10 cellular contexts compared by ENCODE assay signal in the genomic region with DNA sequence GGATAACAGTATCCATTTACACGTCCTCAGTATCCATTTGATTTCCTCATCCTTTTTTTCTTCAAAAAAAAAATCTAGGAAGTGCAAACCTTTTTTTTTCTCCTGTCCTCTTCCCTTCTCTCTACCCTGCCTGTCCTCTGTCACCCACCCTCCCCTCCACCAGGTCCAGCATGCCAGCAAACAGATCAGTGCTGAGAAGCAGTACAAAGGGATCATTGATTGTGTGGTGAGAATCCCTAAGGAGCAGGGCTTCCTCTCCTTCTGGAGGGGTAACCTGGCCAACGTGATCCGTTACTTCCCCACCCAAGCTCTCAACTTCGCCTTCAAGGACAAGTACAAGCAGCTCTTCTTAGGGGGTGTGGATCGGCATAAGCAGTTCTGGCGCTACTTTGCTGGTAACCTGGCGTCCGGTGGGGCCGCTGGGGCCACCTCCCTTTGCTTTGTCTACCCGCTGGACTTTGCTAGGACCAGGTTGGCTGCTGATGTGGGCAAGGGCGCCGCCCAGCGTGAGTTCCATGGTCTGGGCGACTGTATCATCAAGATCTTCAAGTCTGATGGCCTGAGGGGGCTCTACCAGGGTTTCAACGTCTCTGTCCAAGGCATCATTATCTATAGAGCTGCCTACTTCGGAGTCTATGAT. TPM values are rescaled to one million over a fixed set of nuclear protein-coding genes. Genes with fewer than 3 reads are reported as not detected.
DNase-seq lines count a peak whose midpoint lies in the region; ATAC-seq, FAIRE-seq and TF ChIP-seq lines count a peak whose summit lies in the region.
"Had no signal": no experiment of that assay in that cellular context is flagged by ENCODE, and none has a peak within 500 bp of the region (broad histone marks: within the 10 kb centered on the region; RNA-seq: fewer than 3 reads in every experiment).

No MANE protein-coding gene starts in this region.

- H3K36me3 ChIP-seq in endocrine pancreas (ENCODE audit: control insufficient read depth, insufficient read depth, low read length) (no peaks in the 10 kb centered on the region), neural progenitor cell (peaks cover 6% of the 10 kb centered on the region)
- H3K36me3 ChIP-seq: SJSA1 had no signal

- peaks cover 25% of the 10 kb centered on the region for H3F3A ChIP-seq in neural progenitor cell (ENCODE audit: low read depth)

- H3K9me3 ChIP-seq in A549 = no peaks in the 10 kb centered on the region
- H3K9me3 ChIP-seq in endocrine pancreas (ENCODE audit: control insufficient read depth, low read length) = no peaks in the 10 kb centered on the region
- H3K9me3 ChIP-seq in neural progenitor cell (ENCODE audit: low read depth) = no peaks in the 10 kb centered on the region
- H3K9me3 ChIP-seq: SJSA1 had no signal

- FAIRE-seq in A549 (lab: Jason Lieb, UNC) (no peak), H54 (lab: Jason Lieb, UNC) (no peak)

- TF ChIP-seq CTCF in A549 (IDR thresholded peaks at IDR 0.05) (no peak), neural progenitor cell (IDR thresholded peaks at IDR 0.05) (no peak)

- H3K4me3 ChIP-seq in A549 (no peak overlapping the region), endocrine pancreas (ENCODE audit: control insufficient read depth, insufficient read depth, low read length) (peak overlapping the region; percentile 94), neural progenitor cell (peak overlapping the region; percentile 86)

- no peak for TF ChIP-seq POLR2A in A549 (IDR thresholded peaks at IDR 0.05; ENCODE audit: low read length)
- TF ChIP-seq POLR2A in H54 (IDR thresholded peaks at IDR 0.05; ENCODE audit: low read depth, low read length) = no peak

- peak overlapping the region; percentile 98; the same call in 2 of the 3 replicates for H3K4me2 ChIP-seq in A549
- H3K4me2 ChIP-seq in neural progenitor cell = peak overlapping the region; percentile 99

- H3K27me3 Mint-ChIP-seq in IgD-negative memory B cell (no peaks in the 10 kb centered on the region), neural progenitor cell (ENCODE audit: insufficient read depth, low read depth) (peaks cover 4% of the 10 kb centered on the region)

- CTCF ChIA-PET in A549 (lab: Yijun Ruan, JAX) = interaction anchor here (1.0 to 2.3 kb wide), 3 partner anchors 16 to 399 kb away, joined by 3 to 13 read pairs (median 3); no protein-coding TSS in a partner anchor

- H3K4me1 Mint-ChIP-seq in IgD-negative memory B cell (peaks cover 5 to 13% (median 6%) of the 10 kb centered on the region in 3 donors), neural progenitor cell (peaks cover 19% of the 10 kb centered on the region)

- peak overlapping the region; percentile 30 to 92 (median 65) for H3K4me3 Mint-ChIP-seq in IgD-negative memory B cell
- peak overlapping the region; percentile 75 for H3K4me3 Mint-ChIP-seq in neural progenitor cell

- H3K27me3 ChIP-seq in endocrine pancreas (ENCODE audit: control insufficient read depth, insufficient read depth, low read length) = no peaks in the 10 kb centered on the region
- peaks cover 7% of the 10 kb centered on the region for H3K27me3 ChIP-seq in neural progenitor cell

- H3K9ac ChIP-seq in endocrine pancreas (ENCODE audit: control insufficient read depth, insufficient read depth, low read length) (peak overlapping the region; percentile 38), neural progenitor cell (no peak overlapping the region)

- no peak for TF ChIP-seq EP300 in A549 (IDR thresholded peaks at IDR 0.05)

- DNase-seq in A549 (ENCODE audit: low read depth in 1 of 2, low spot score in 1 of 2) (no peak), neural progenitor cell (ENCODE audit: low spot score) (no peak), COR-L47 (lab: John Stamatoyannopoulos, UW) (no peak), H54 (ENCODE audit: insufficient read length, low spot score) (no peak)
- DNase-seq in stimulated activated CD4-positive, alpha-beta T cell treated with anti-CD3 and anti-CD28 coated beads, Interleukin-2, amount 100 ng/mL, for 48 hours = no peak
- DNase-seq: MV-4-11 had no signal

- peak overlapping the region in 2 of 3 donors; percentile 54 to 67 for H3K27ac Mint-ChIP-seq in IgD-negative memory B cell
- no peak overlapping the region for H3K27ac Mint-ChIP-seq in neural progenitor cell

- no peak overlapping the region for H2AFZ ChIP-seq in neural progenitor cell (replicated peaks)

- POLR2A ChIA-PET in A549 (lab: Yijun Ruan, JAX) = no interaction called here

- H3K79me2 ChIP-seq in neural progenitor cell (ENCODE audit: low read depth) = peaks cover 15% of the 10 kb centered on the region

- TF ChIP-seq RAD21 in A549 (conservative IDR thresholded peaks at IDR 0.05 in 1 of 2, IDR thresholded peaks at IDR 0.05 in 1 of 2) = no peak

- no peaks in the 10 kb centered on the region for H3K9me3 Mint-ChIP-seq in IgD-negative memory B cell
- no peaks in the 10 kb centered on the region for H3K9me3 Mint-ChIP-seq in neural progenitor cell

- peaks cover 8% of the 10 kb centered on the region; the same call in 1 of the 3 replicates for H3K4me1 ChIP-seq in A549
- H3K4me1 ChIP-seq in endocrine pancreas (ENCODE audit: control insufficient read depth, insufficient read depth, low read length) = peaks cover 8% of the 10 kb centered on the region
- peaks cover 15% of the 10 kb centered on the region for H3K4me1 ChIP-seq in neural progenitor cell

- WGBS in A549 (ENCODE audit: missing lambda C conversion rate) = 92% methylated on average over 11 of the region's 16 CpGs

- H3K36me3 Mint-ChIP-seq in IgD-negative memory B cell = peaks cover 2% of the 10 kb centered on the region
- peaks cover 12% of the 10 kb centered on the region for H3K36me3 Mint-ChIP-seq in neural progenitor cell

- peaks cover 29% of the 10 kb centered on the region for H4K20me1 ChIP-seq in neural progenitor cell (ENCODE audit: low read depth)

- H3K27ac ChIP-seq in A549 (no peak overlapping the region), neural progenitor cell (no peak overlapping the region)
- H3K27ac ChIP-seq: SJSA1 had no signal

- no peak for ATAC-seq in A549
- ATAC-seq in GM21515 (IDR thresholded peaks at IDR 0.05; ENCODE audit: unreplicated experiment) = no peak

TF ChIP-seq in A549, 52 proteins besides CTCF, POLR2A, EP300 and RAD21:
- TF ChIP-seq, protein P1, sequence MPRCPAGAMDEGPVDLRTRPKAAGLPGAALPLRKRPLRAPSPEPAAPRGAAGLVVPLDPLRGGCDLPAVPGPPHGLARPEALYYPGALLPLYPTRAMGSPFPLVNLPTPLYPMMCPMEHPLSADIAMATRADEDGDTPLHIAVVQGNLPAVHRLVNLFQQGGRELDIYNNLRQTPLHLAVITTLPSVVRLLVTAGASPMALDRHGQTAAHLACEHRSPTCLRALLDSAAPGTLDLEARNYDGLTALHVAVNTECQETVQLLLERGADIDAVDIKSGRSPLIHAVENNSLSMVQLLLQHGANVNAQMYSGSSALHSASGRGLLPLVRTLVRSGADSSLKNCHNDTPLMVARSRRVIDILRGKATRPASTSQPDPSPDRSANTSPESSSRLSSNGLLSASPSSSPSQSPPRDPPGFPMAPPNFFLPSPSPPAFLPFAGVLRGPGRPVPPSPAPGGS (IDR thresholded peaks at IDR 0.05) = no peak
- TF ChIP-seq GATA3 (IDR thresholded peaks at IDR 0.05; ENCODE audit: borderline replicate concordance) (no peak), TP53 (CRISPR knock-in tag; IDR thresholded peaks at IDR 0.05) (no peak), MAFK (IDR thresholded peaks at IDR 0.05; ENCODE audit: partially characterized antibody) (no peak), FOSB (CRISPR knock-in tag; IDR thresholded peaks at IDR 0.05) (no peak), RNF2 (IDR thresholded peaks at IDR 0.05; ENCODE audit: borderline replicate concordance, low read depth) (no peak), KDM1A (IDR thresholded peaks at IDR 0.05; ENCODE audit: low read depth) (no peak), HOXB13 (CRISPR knock-in tag; IDR thresholded peaks at IDR 0.05; ENCODE audit: low read depth) (no peak)
- TF ChIP-seq, protein P2, sequence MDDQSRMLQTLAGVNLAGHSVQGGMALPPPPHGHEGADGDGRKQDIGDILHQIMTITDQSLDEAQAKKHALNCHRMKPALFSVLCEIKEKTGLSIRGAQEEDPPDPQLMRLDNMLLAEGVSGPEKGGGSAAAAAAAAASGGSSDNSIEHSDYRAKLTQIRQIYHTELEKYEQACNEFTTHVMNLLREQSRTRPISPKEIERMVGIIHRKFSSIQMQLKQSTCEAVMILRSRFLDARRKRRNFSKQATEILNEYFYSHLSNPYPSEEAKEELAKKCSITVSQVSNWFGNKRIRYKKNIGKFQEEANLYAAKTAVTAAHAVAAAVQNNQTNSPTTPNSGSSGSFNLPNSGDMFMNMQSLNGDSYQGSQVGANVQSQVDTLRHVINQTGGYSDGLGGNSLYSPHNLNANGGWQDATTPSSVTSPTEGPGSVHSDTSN (IDR thresholded peaks at IDR 0.05) = no peak

RNA-seq across cellular contexts. Expression of a gene that starts 1.7 kb away (rescaled TPM):
- polyA plus RNA-seq in A549 (2011; rRNA removed) = 14.0 and 16.9 TPM in 2 replicates
- polyA plus RNA-seq in A549 (2012; cell fraction: cytosol; rRNA removed) = 16.1 and 16.6 TPM in 2 replicates
- 14.6 and 16.5 TPM in 2 replicates for polyA plus RNA-seq in A549 (2012; cell fraction: nucleus; rRNA removed)
- 15.3 to 16.6 TPM (median 15.4 TPM) in 3 replicates for polyA plus RNA-seq in A549 (2017; fragmentation: RNase III; extraction: RNeasy Plus Mini Kit Qiagen cat#74134 plus additional on column Dnase treatment)
- 8.4 and 9.2 TPM in 2 replicates for polyA minus RNA-seq in A549 (2011; rRNA and poly(A)+ RNA removed)
- 16.6 TPM for polyA plus RNA-seq in IgD-negative memory B cell
- 14.7 and 21.2 TPM in 2 replicates for total RNA-seq in neural progenitor cell (ENCODE audit: low replicate concordance)

RNA-seq across cellular contexts. Expression of a gene that starts 59.1 kb away (rescaled TPM):
- polyA plus RNA-seq in A549 (2011; rRNA removed) = 41.8 and 48.2 TPM in 2 replicates
- polyA plus RNA-seq in A549 (2012; cell fraction: cytosol; rRNA removed) = 4.6 and 4.8 TPM in 2 replicates
- 1.2 and 2.1 TPM in 2 replicates for polyA plus RNA-seq in A549 (2012; cell fraction: nucleus; rRNA removed)
- 15.7 to 16.3 TPM (median 15.8 TPM) in 3 replicates for polyA plus RNA-seq in A549 (2017; fragmentation: RNase III; extraction: RNeasy Plus Mini Kit Qiagen cat#74134 plus additional on column Dnase treatment)
- 13.0 and 14.5 TPM in 2 replicates for polyA minus RNA-seq in A549 (2011; rRNA and poly(A)+ RNA removed)
- polyA plus RNA-seq in IgD-negative memory B cell = 66.3 TPM
- 45.6 and 78.6 TPM in 2 replicates for total RNA-seq in neural progenitor cell (ENCODE audit: low replicate concordance)
